Comparison of ENCODE assay signal across 8 cellular contexts in the genomic region with DNA sequence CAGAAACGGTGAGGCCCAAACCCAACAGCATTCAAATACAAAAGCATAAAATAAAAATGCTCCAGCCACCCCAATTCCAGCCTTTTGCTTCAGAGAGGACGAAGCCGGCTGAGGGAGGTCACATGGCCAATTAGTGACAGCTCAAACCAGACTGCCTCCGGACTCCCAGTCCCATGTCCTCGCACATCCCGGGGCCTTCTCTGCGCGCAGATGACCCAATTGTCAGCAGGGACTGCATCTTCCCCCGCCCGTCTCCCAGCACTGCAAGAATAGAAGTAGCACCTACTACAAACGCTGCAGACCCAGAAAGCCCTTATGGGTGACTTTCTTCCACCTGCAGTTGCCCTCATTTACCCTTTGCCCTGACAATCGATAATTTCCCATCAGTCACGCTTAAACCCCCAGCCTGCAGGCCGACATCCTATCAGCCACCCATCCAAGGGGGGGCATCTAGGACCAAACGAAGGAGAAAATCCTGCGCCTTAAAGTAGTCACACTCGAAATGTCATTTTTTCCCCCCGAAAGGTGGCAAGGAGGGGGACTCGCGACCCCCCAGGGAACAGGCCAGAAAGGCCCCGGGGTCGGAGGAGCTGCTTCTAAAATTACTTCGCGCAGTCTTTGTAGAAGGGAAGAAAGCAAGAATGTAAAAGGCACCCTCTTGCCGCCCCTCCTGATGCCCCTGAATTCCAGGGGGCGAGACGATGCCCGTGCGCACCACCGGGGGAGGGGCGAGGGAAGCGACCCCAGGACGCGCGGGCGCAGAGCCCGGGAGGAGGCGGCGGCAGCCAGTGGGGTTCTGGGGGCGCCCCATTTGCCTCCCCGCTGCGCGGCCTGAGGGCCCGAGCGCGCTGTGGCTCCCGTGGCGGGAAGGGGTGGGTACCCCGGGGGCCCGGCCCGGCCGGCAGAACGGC. TPM values are rescaled to one million over a fixed set of nuclear protein-coding genes. Genes with fewer than 3 reads are reported as not detected.
A peak's percentile ranks its signal among the peaks of the same experiment; 100 is the strongest.
DNase-seq lines count a peak whose midpoint lies in the region; ATAC-seq lines count a peak whose summit lies in the region.

No MANE protein-coding gene starts in this region.

- peak overlapping the region; percentile 97 to 98 for H3K27ac Mint-ChIP-seq in stimulated activated naive CD8-positive, alpha-beta T cell treated with anti-CD3 and anti-CD28 coated beads, Interleukin-15, amount 100 ng/mL, for 72 hours

- no peaks in the 10 kb centered on the region for H3K27me3 Mint-ChIP-seq in stimulated activated naive CD8-positive, alpha-beta T cell treated with anti-CD3 and anti-CD28 coated beads, Interleukin-15, amount 100 ng/mL, for 72 hours

- H3K4me1 Mint-ChIP-seq in stimulated activated naive CD8-positive, alpha-beta T cell treated with anti-CD3 and anti-CD28 coated beads, Interleukin-15, amount 100 ng/mL, for 72 hours = peaks cover 38% of the 10 kb centered on the region

- H3K4me3 ChIP-seq in Jurkat, Clone E6-1 (ENCODE audit: low read length) = peak overlapping the region; percentile 67

- DNase-seq in SKM-1 treated with dmso at 0.1 percent for 144 hours (lab: John Stamatoyannopoulos, UW; ENCODE audit: unreplicated experiment) = peak; percentile 0
- DNase-seq in SKM-1 (lab: John Stamatoyannopoulos, UW; ENCODE audit: unreplicated experiment) = no peak
- no peak for DNase-seq in Jurkat, Clone E6-1 (ENCODE audit: low read depth, low spot score)
- peak; percentile 12 to 14 for DNase-seq in activated CD4-positive, alpha-beta T cell treated with anti-CD3 and anti-CD28 coated beads for 4 hours
- DNase-seq in effector CD4-positive, alpha-beta T cell = peak; percentile 3
- peak; percentile 10 to 41 for DNase-seq in lung microvascular endothelial cell (ENCODE audit: low read depth in 2 of 2)
- peak; percentile 31 for DNase-seq in stimulated activated naive CD8-positive, alpha-beta T cell treated with anti-CD3 and anti-CD28 coated beads, Interleukin-15, amount 100 ng/mL, for 72 hours
- DNase-seq in NCI-H1048 (lab: John Stamatoyannopoulos, UW) = no peak

- no peaks in the 10 kb centered on the region for H3K9me3 Mint-ChIP-seq in stimulated activated naive CD8-positive, alpha-beta T cell treated with anti-CD3 and anti-CD28 coated beads, Interleukin-15, amount 100 ng/mL, for 72 hours

- peak; percentile 72 for ATAC-seq in stimulated activated naive CD8-positive, alpha-beta T cell treated with anti-CD3 and anti-CD28 coated beads, Interleukin-15, amount 100 ng/mL, for 72 hours

- peak overlapping the region; percentile 91 to 97 for H3K4me3 Mint-ChIP-seq in stimulated activated naive CD8-positive, alpha-beta T cell treated with anti-CD3 and anti-CD28 coated beads, Interleukin-15, amount 100 ng/mL, for 72 hours

RNA-seq across cellular contexts. Expression of a gene that starts 0.8 kb away (rescaled TPM):
- 9.2 TPM for polyA plus RNA-seq in Jurkat, Clone E6-1 (2012; ENCODE audit: insufficient read depth, insufficient read length)
- 13.1 and 14.7 TPM in 2 replicates for total RNA-seq in lung microvascular endothelial cell

Comparison
In these comparisons a context has a peak if more than half of its experiments do, and no peak if none do; other contexts are left out.
1. DNase-seq: peak in SKM-1 treated with dmso at 0.1 percent for 144 hours (single experiment), activated CD4-positive, alpha-beta T cell treated with anti-CD3 and anti-CD28 coated beads for 4 hours (2 of 2), effector CD4-positive, alpha-beta T cell (single experiment), lung microvascular endothelial cell (2 of 2) and stimulated activated naive CD8-positive, alpha-beta T cell treated with anti-CD3 and anti-CD28 coated beads, Interleukin-15, amount 100 ng/mL, for 72 hours (2 of 2); none in SKM-1 (single experiment), Jurkat, Clone E6-1 (single experiment) and NCI-H1048 (single experiment).